11 cellular contexts compared by ENCODE assay signal in genomic region chr2:215136669-215137328, GRCh38. TPM values are rescaled to one million over a fixed set of nuclear protein-coding genes. Genes with fewer than 3 reads are reported as not detected.
DNase-seq lines count a peak whose midpoint lies in the region; ATAC-seq and TF ChIP-seq lines count a peak whose summit lies in the region.
"Had no signal": no experiment of that assay in that cellular context is flagged by ENCODE, and none has a peak within 500 bp of the region (broad histone marks: within the 10 kb centered on the region; RNA-seq: fewer than 3 reads in every experiment).

No MANE protein-coding gene starts in this region.

- intact Hi-C loops in esophagus muscularis mucosa (cut with DNase I), result no loop called here

- no peaks in the 10 kb centered on the region for H3K27me3 Mint-ChIP-seq in T-helper 2 cell treated with Interferon-gamma antibody and Interleukin-4, amounts not matched to agents 5 μg/mL and 100 μg/mL, for 36 hours (ENCODE audit: low read depth)

- H3K4me1 Mint-ChIP-seq in T-helper 2 cell treated with Interferon-gamma antibody and Interleukin-4, amounts not matched to agents 5 μg/mL and 100 μg/mL, for 36 hours (ENCODE audit: low read depth), result peaks cover 2% of the 10 kb centered on the region
- H3K4me1 Mint-ChIP-seq: naive B cell had no signal

- no peak overlapping the region for H3K4me3 Mint-ChIP-seq in T-helper 2 cell treated with Interferon-gamma antibody and Interleukin-4, amounts not matched to agents 5 μg/mL and 100 μg/mL, for 36 hours
- H3K4me3 Mint-ChIP-seq: naive B cell had no signal

- H2BK12ac ChIP-seq in trophoblast cell (ENCODE audit: low read length), result no peak overlapping the region

- H3K18ac ChIP-seq in trophoblast cell (ENCODE audit: low read length), result no peak overlapping the region

- H3K9me3 ChIP-seq in trophoblast cell (ENCODE audit: insufficient read depth, low read depth, low read length), result no peaks in the 10 kb centered on the region
- no peaks in the 10 kb centered on the region for H3K9me3 ChIP-seq in esophagus muscularis mucosa
- H3K9me3 ChIP-seq: testis had no signal

- H4K8ac ChIP-seq in trophoblast cell (ENCODE audit: low read depth, low read length), result no peak overlapping the region

- no peak for TF ChIP-seq POLR2A in esophagus muscularis mucosa (IDR thresholded peaks at IDR 0.05; ENCODE audit: low read depth)

- H2AFZ ChIP-seq in trophoblast cell (ENCODE audit: insufficient read depth, low read length, poor library complexity), result no peak overlapping the region

- H3K4me3 ChIP-seq in trophoblast cell (ENCODE audit: low read depth, low read length), result no peak overlapping the region
- H3K4me3 ChIP-seq in esophagus muscularis mucosa, result no peak overlapping the region
- H3K4me3 ChIP-seq: testis had no signal

- H3K27ac ChIP-seq in trophoblast cell (ENCODE audit: low read depth, low read length), result no peak overlapping the region
- no peak overlapping the region for H3K27ac ChIP-seq in esophagus muscularis mucosa (replicated peaks in 1 of 4)
- H3K27ac ChIP-seq: testis had no signal

- H3K27ac Mint-ChIP-seq in T-helper 2 cell treated with Interferon-gamma antibody and Interleukin-4, amounts not matched to agents 5 μg/mL and 100 μg/mL, for 36 hours, result no peak overlapping the region
- H3K27ac Mint-ChIP-seq: naive B cell had no signal

- ATAC-seq in GM19324 (IDR thresholded peaks at IDR 0.05; ENCODE audit: low FRiP score, unreplicated experiment) (peak; percentile 52), HG02884 (IDR thresholded peaks at IDR 0.05; ENCODE audit: unreplicated experiment) (peak; percentile 50), GM21367 (IDR thresholded peaks at IDR 0.05; ENCODE audit: unreplicated experiment) (no peak)

- H4K12ac ChIP-seq in trophoblast cell (ENCODE audit: low read depth, low read length), result no peak overlapping the region

- H2AK5ac ChIP-seq in trophoblast cell (ENCODE audit: low read length), result no peak overlapping the region

- H3K9me3 Mint-ChIP-seq in T-helper 2 cell treated with Interferon-gamma antibody and Interleukin-4, amounts not matched to agents 5 μg/mL and 100 μg/mL, for 36 hours, result no peaks in the 10 kb centered on the region

- H3K9ac ChIP-seq in trophoblast cell (ENCODE audit: low read length), result no peak overlapping the region

- peak; percentile 19 for DNase-seq in T-helper 2 cell treated with Interferon-gamma antibody and Interleukin-4, amounts not matched to agents 5 μg/mL and 100 μg/mL, for 36 hours (ENCODE audit: low spot score)
- peak; percentile 71 to 87 for DNase-seq in trophoblast cell
- no peak for DNase-seq in GDM1 (lab: John Stamatoyannopoulos, UW)
- no peak for DNase-seq in esophagus muscularis mucosa (ENCODE audit: extremely low spot score)
- DNase-seq: naive B cell, testis had no signal

- no peak overlapping the region for H2BK120ac ChIP-seq in trophoblast cell (ENCODE audit: insufficient read depth, low read length, poor library complexity)

- WGBS in trophoblast cell (ENCODE audit: extremely low coverage, insufficient coverage, insufficient read length), result no CpG with 5 or more reads among the region's 3 CpGs
- WGBS in esophagus muscularis mucosa, result 52% methylated on average over 3 of the region's 3 CpGs

- peaks cover 0 to 5% of the 10 kb centered on the region in 2 experiments for H3K4me1 ChIP-seq in trophoblast cell (ENCODE audit: control insufficient read depth in 1 of 2, insufficient read depth in 2 of 2, low read length in 2 of 2)
- no peaks in the 10 kb centered on the region for H3K4me1 ChIP-seq in esophagus muscularis mucosa
- H3K4me1 ChIP-seq: testis had no signal

- no peak overlapping the region for H3K14ac ChIP-seq in trophoblast cell (ENCODE audit: low read length)

- no peak for TF ChIP-seq EP300 in esophagus muscularis mucosa (IDR thresholded peaks at IDR 0.05)

- no peak overlapping the region for H3K4ac ChIP-seq in trophoblast cell (ENCODE audit: low read depth, low read length)

- H4K91ac ChIP-seq in trophoblast cell (ENCODE audit: low read depth, low read length), result no peak overlapping the region

- no peak overlapping the region for H3K23ac ChIP-seq in trophoblast cell (ENCODE audit: low read length)

- no peak overlapping the region for H3K4me2 ChIP-seq in trophoblast cell (ENCODE audit: low read length)

- no peaks in the 10 kb centered on the region for H3K79me2 ChIP-seq in trophoblast cell (ENCODE audit: control insufficient read depth, insufficient read depth, low read length, poor library complexity)

- H2BK5ac ChIP-seq in trophoblast cell (ENCODE audit: low read depth, low read length, poor library complexity), result no peak overlapping the region

- H3K79me1 ChIP-seq in trophoblast cell (ENCODE audit: low read length), result peaks cover 3% of the 10 kb centered on the region

- H3K27me3 ChIP-seq in trophoblast cell (ENCODE audit: insufficient read depth, low read length), result no peaks in the 10 kb centered on the region
- H3K27me3 ChIP-seq in esophagus muscularis mucosa, result no peaks in the 10 kb centered on the region
- H3K27me3 ChIP-seq: testis had no signal

- H3K36me3 ChIP-seq in trophoblast cell (ENCODE audit: control insufficient read depth in 1 of 2, insufficient read depth in 2 of 2, low read length in 2 of 2) (no peaks in the 10 kb centered on the region), esophagus muscularis mucosa (no peaks in the 10 kb centered on the region)

- TF ChIP-seq CTCF in esophagus muscularis mucosa (IDR thresholded peaks at IDR 0.05), result no peak

- no peaks in the 10 kb centered on the region for H3K36me3 Mint-ChIP-seq in T-helper 2 cell treated with Interferon-gamma antibody and Interleukin-4, amounts not matched to agents 5 μg/mL and 100 μg/mL, for 36 hours (ENCODE audit: low read depth)
- H3K36me3 Mint-ChIP-seq: naive B cell had no signal

RNA-seq across cellular contexts. Expression of gene ABCA12, which starts 1.6 kb away (rescaled TPM):
- polyA plus RNA-seq in trophoblast cell (2013), result 0.47 and 0.49 TPM in 2 replicates
- not detected for total RNA-seq in esophagus muscularis mucosa
- total RNA-seq: cardiac septum, SK-MEL-5 had no signal

Comparison
In these comparisons a context has a peak if more than half of its experiments do, and no peak if none do; other contexts are left out.
1. DNase-seq: peak in T-helper 2 cell treated with Interferon-gamma antibody and Interleukin-4, amounts not matched to agents 5 μg/mL and 100 μg/mL, for 36 hours (single experiment) and trophoblast cell (2 of 2); none in GDM1 (single experiment) and esophagus muscularis mucosa (single experiment).